18 cellular contexts compared by ENCODE assay signal in genomic region chr7:133645870-133646492, GRCh38.
DNase-seq lines count a peak whose midpoint lies in the region; ATAC-seq and TF ChIP-seq lines count a peak whose summit lies in the region.
"Had no signal": no experiment of that assay in that cellular context is flagged by ENCODE, and none has a peak within 500 bp of the region (broad histone marks: within the 10 kb centered on the region; RNA-seq: fewer than 3 reads in every experiment).

No MANE protein-coding gene starts in this region.

- H3K27me3 ChIP-seq in neural cell (ENCODE audit: insufficient read depth, low read depth, low read length) (no peaks in the 10 kb centered on the region), neural progenitor cell (no peaks in the 10 kb centered on the region)
- H3K27me3 ChIP-seq: dorsolateral prefrontal cortex, sigmoid colon had no signal

- no peak overlapping the region for H3K4me3 Mint-ChIP-seq in neural progenitor cell
- H3K4me3 Mint-ChIP-seq: memory B cell; stimulated activated effector memory CD8-positive, alpha-beta T cell treated with anti-CD3 and anti-CD28 coated beads, Interleukin-12 subunit alpha, Interleukin-12 subunit beta, amount 100 ng/mL, for 72 hours had no signal

- H3K4me3 ChIP-seq in NB4 (ENCODE audit: low read depth, low read length) (no peak overlapping the region), neural cell (ENCODE audit: low read length) (no peak overlapping the region), neural progenitor cell (no peak overlapping the region)
- H3K4me3 ChIP-seq: dorsolateral prefrontal cortex, sigmoid colon had no signal

- H3K36me3 ChIP-seq in neural cell (ENCODE audit: insufficient read depth, low read length) (no peaks in the 10 kb centered on the region), neural progenitor cell (no peaks in the 10 kb centered on the region)
- H3K36me3 ChIP-seq: sigmoid colon had no signal

- TF ChIP-seq CTCF in NB4 (IDR thresholded peaks at IDR 0.05; ENCODE audit: low read depth, low read length) (no peak), neural cell (IDR thresholded peaks at IDR 0.05; ENCODE audit: poor library complexity, severe bottlenecking) (no peak), neural progenitor cell (IDR thresholded peaks at IDR 0.05) (no peak)

- no peak overlapping the region for H3K27ac ChIP-seq in neural cell (ENCODE audit: low read length)
- H3K27ac ChIP-seq in neural progenitor cell = no peak overlapping the region
- H3K27ac ChIP-seq: 22Rv1, dorsolateral prefrontal cortex, RWPE1, sigmoid colon had no signal

- no peak overlapping the region for H3K4me2 ChIP-seq in neural cell (ENCODE audit: low read length)
- no peak overlapping the region for H3K4me2 ChIP-seq in neural progenitor cell

- H3F3A ChIP-seq in neural cell (ENCODE audit: insufficient read depth, low read length, poor library complexity, severe bottlenecking) (no peaks in the 10 kb centered on the region), neural progenitor cell (ENCODE audit: low read depth) (no peaks in the 10 kb centered on the region)

- DNase-seq in DMS53 (lab: John Stamatoyannopoulos, UW) (peak; percentile 4), DMS53 treated with DMSO at 0.1 percent for 48 hours (lab: John Stamatoyannopoulos, UW; ENCODE audit: unreplicated experiment) (no peak), NB4 (ENCODE audit: low read depth) (peak; percentile 63), amniotic epithelial cell (ENCODE audit: low read depth) (peak; percentile 55), kidney glomerular epithelial cell (lab: John Stamatoyannopoulos, UW) (no peak), left colon (no peak), neural progenitor cell (ENCODE audit: low spot score) (no peak)
- DNase-seq: activated CD4-positive, alpha-beta T cell treated with anti-CD3 and anti-CD28 coated beads, Interleukin-2, amount 50 U/mL, for 48 hours; anterior cingulate cortex; dorsolateral prefrontal cortex; sigmoid colon; T1000 had no signal

- H3K27me3 Mint-ChIP-seq in neural progenitor cell (ENCODE audit: insufficient read depth, low read depth) = no peaks in the 10 kb centered on the region
- H3K27me3 Mint-ChIP-seq: memory B cell had no signal

- H3K4me1 ChIP-seq in neural progenitor cell = no peaks in the 10 kb centered on the region

- ATAC-seq in left colon = no peak
- ATAC-seq: stimulated activated effector memory CD8-positive, alpha-beta T cell treated with anti-CD3 and anti-CD28 coated beads, Interleukin-12 subunit alpha, Interleukin-12 subunit beta, amount 100 ng/mL, for 72 hours had no signal

- peaks cover 7% of the 10 kb centered on the region for H3K36me3 Mint-ChIP-seq in neural progenitor cell
- H3K36me3 Mint-ChIP-seq: stimulated activated effector memory CD8-positive, alpha-beta T cell treated with anti-CD3 and anti-CD28 coated beads, Interleukin-12 subunit alpha, Interleukin-12 subunit beta, amount 100 ng/mL, for 72 hours had no signal

- H2AFZ ChIP-seq in neural cell (ENCODE audit: low read depth, low read length) = no peak overlapping the region
- H2AFZ ChIP-seq in neural progenitor cell (replicated peaks) = no peak overlapping the region

- no peak overlapping the region for H3K27ac Mint-ChIP-seq in neural progenitor cell
- H3K27ac Mint-ChIP-seq: activated T-helper 2 cell treated with anti-CD3 and anti-CD28 coated beads, Interferon-gamma antibody, Interleukin-2, Interleukin-4, amounts not matched to agents 10 μg/mL and 5 μg/mL and 100 μg/mL, durations not matched to agents 14 hours and 24 hours and 36 hours; memory B cell had no signal

- TF ChIP-seq POLR2A in NB4 (IDR thresholded peaks at IDR 0.05; ENCODE audit: extremely low read depth, insufficient read length) = no peak

- H3K9ac ChIP-seq in neural cell (ENCODE audit: low read length) = no peak overlapping the region
- no peak overlapping the region for H3K9ac ChIP-seq in neural progenitor cell

- intact Hi-C loops in left colon (cut with DNase I, micrococcal nuclease) = no loop called here

- no peak for TF ChIP-seq RAD21 in neural cell (conservative IDR thresholded peaks at IDR 0.05)

- no peak for TF ChIP-seq EP300 in neural cell (conservative IDR thresholded peaks at IDR 0.05; ENCODE audit: poor library complexity, severe bottlenecking)

- H3K9me2 ChIP-seq in neural cell (ENCODE audit: insufficient read depth, low read length) = no peaks in the 10 kb centered on the region

- H3K9me3 Mint-ChIP-seq in neural progenitor cell = peaks cover 8% of the 10 kb centered on the region
- H3K9me3 Mint-ChIP-seq: activated T-helper 2 cell treated with anti-CD3 and anti-CD28 coated beads, Interferon-gamma antibody, Interleukin-2, Interleukin-4, amounts not matched to agents 10 μg/mL and 5 μg/mL and 100 μg/mL, durations not matched to agents 14 hours and 24 hours and 36 hours; memory B cell; stimulated activated effector memory CD8-positive, alpha-beta T cell treated with anti-CD3 and anti-CD28 coated beads, Interleukin-12 subunit alpha, Interleukin-12 subunit beta, amount 100 ng/mL, for 72 hours had no signal

- H3K4me1 Mint-ChIP-seq in neural progenitor cell = peaks cover 1% of the 10 kb centered on the region
- H3K4me1 Mint-ChIP-seq: memory B cell; stimulated activated effector memory CD8-positive, alpha-beta T cell treated with anti-CD3 and anti-CD28 coated beads, Interleukin-12 subunit alpha, Interleukin-12 subunit beta, amount 100 ng/mL, for 72 hours had no signal

- H4K20me1 ChIP-seq in neural cell (ENCODE audit: insufficient read depth) (no peaks in the 10 kb centered on the region), neural progenitor cell (ENCODE audit: low read depth) (no peaks in the 10 kb centered on the region)

- no peaks in the 10 kb centered on the region for H3K79me2 ChIP-seq in neural cell (replicated peaks; ENCODE audit: insufficient read depth, low read length)
- H3K79me2 ChIP-seq in neural progenitor cell (ENCODE audit: low read depth) = no peaks in the 10 kb centered on the region

- H3K9me3 ChIP-seq in neural cell (ENCODE audit: low read length) (no peaks in the 10 kb centered on the region), neural progenitor cell (ENCODE audit: low read depth) (no peaks in the 10 kb centered on the region)

TF ChIP-seq in neural cell, 6 proteins besides CTCF, POLR2A, EP300 and RAD21:
- TF ChIP-seq SMC3 (conservative IDR thresholded peaks at IDR 0.05; ENCODE audit: poor library complexity) (no peak), MXI1 (conservative IDR thresholded peaks at IDR 0.05; ENCODE audit: poor library complexity, severe bottlenecking) (no peak), POLR2AphosphoS5 (IDR thresholded peaks at IDR 0.05) (peak; percentile 71), TAF1 (IDR thresholded peaks at IDR 0.05; ENCODE audit: low read depth) (no peak)

Comparison
In these comparisons a context has a peak if more than half of its experiments do, and no peak if none do; other contexts are left out.
1. DNase-seq: peak in DMS53 (single experiment), NB4 (single experiment) and amniotic epithelial cell (single experiment); none in DMS53 treated with DMSO at 0.1 percent for 48 hours (single experiment), kidney glomerular epithelial cell (single experiment), left colon (0 of 2) and neural progenitor cell (single experiment).